ENCODE assay signal across 8 cellular contexts in genomic region chr9:93962561-93963440, GRCh38. TPM values are rescaled to one million over a fixed set of nuclear protein-coding genes. Genes with fewer than 3 reads are reported as not detected.
DNase-seq lines count a peak whose midpoint lies in the region; ATAC-seq and TF ChIP-seq lines count a peak whose summit lies in the region.

No MANE protein-coding gene starts in this region.

- TF ChIP-seq EP300 in sigmoid colon (IDR thresholded peaks at IDR 0.05): no peak

- peak; percentile 52 to 86 for TF ChIP-seq CTCF in right atrium auricular region (IDR thresholded peaks at IDR 0.05)
- TF ChIP-seq CTCF in sigmoid colon (IDR thresholded peaks at IDR 0.05): peak; percentile 55 to 83 (median 78)

- 17 to 21% methylated on average over 22 of the region's 22 CpGs for WGBS in sigmoid colon, 2 donors

- ATAC-seq in GM18511 (IDR thresholded peaks at IDR 0.05; ENCODE audit: unreplicated experiment): peak; percentile 56

- intact Hi-C loops in sigmoid colon (cut with DNase I): loop anchor here (1.0 kb wide), 1 partner anchor 280 kb away; no protein-coding TSS in a partner anchor

- H3K4me1 ChIP-seq in right atrium auricular region: peaks cover 0 to 36% of the 10 kb centered on the region in 2 donors
- H3K4me1 ChIP-seq in sigmoid colon: peaks cover 0 to 36% (median 30%) of the 10 kb centered on the region in 4 donors

- no peaks in the 10 kb centered on the region for H3K9me3 ChIP-seq in right atrium auricular region
- no peaks in the 10 kb centered on the region for H3K9me3 ChIP-seq in sigmoid colon

- H3K4me3 ChIP-seq in right atrium auricular region (no peak overlapping the region), sigmoid colon (no peak overlapping the region)

- peaks cover 32 to 35% of the 10 kb centered on the region in 2 donors for H3K27me3 ChIP-seq in right atrium auricular region
- H3K27me3 ChIP-seq in sigmoid colon: peaks cover 36 to 51% (median 46%) of the 10 kb centered on the region in 3 donors

- no peak overlapping the region for H3K27ac ChIP-seq in right atrium auricular region
- no peak overlapping the region for H3K27ac ChIP-seq in sigmoid colon

- H3K36me3 ChIP-seq in right atrium auricular region (no peaks in the 10 kb centered on the region), sigmoid colon (no peaks in the 10 kb centered on the region)

- DNase-seq in A172 (ENCODE audit: low spot score) (peak; percentile 93), NCI-H1694 treated with DMSO at 0.1 percent for 48 hours (lab: John Stamatoyannopoulos, UW) (peak; percentile 65), T-helper 22 cell (ENCODE audit: low read depth) (peak; percentile 41), amygdala (lab: John Stamatoyannopoulos, UW) (peak in 49 of 56 donors; percentile 6 to 83 (median 48)), right atrium auricular region (ENCODE audit: low spot score) (peak; percentile 88), sigmoid colon (peak; percentile 89), 8988T (no peak)

- TF ChIP-seq POLR2A in sigmoid colon (IDR thresholded peaks at IDR 0.05): no peak

RNA-seq across cellular contexts. Expression of gene BARX1, which starts 7.6 kb away (rescaled TPM):
- total RNA-seq in A172 (2014; rRNA removed; shearing (Covaris generic)): not detected in 2 replicates
- not detected for total RNA-seq in right atrium auricular region
- total RNA-seq in sigmoid colon: not detected
- polyA plus RNA-seq in sigmoid colon: under 1 TPM in 1 of 3 donors, not detected in 2; 0.23 TPM
